In the genomic region with DNA sequence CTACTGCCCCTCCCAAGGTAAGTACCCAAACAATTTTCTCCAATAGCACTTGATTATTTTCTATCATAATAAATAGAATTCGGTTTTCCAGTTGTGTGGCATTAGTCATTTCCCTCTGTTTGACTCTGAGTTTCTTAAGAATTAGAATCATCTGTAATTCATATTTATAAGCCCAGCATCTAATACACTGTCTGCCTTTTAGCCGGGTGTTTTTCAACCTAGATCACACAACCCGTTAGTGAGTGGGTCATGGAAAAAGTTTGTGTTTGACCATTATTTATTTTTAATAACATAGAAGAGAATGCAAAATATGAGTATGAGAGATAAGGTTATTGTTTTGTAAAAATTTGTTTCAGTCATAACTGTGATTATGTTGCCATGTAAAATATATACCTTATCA, we compare ENCODE assay signal across 21 cellular contexts.
"Had no signal": no experiment of that assay in that cellular context is flagged by ENCODE, and none has a peak within 500 bp of the region (broad histone marks: within the 10 kb centered on the region; RNA-seq: fewer than 3 reads in every experiment).

No MANE protein-coding gene starts in this region.

- H3K4me3 ChIP-seq: cardiac muscle cell, heart right ventricle, lung, upper lobe of right lung had no signal

- ATAC-seq: activated CD4-positive, alpha-beta T cell treated with anti-CD3 and anti-CD28 coated beads for 36 hours; activated T-cell treated with anti-CD3 and anti-CD28 coated beads, Interleukin-2, amount 50 U/mL, for 4 hours; naive thymus-derived CD4-positive, alpha-beta T cell; right cardiac atrium; stimulated activated naive CD8-positive, alpha-beta T cell treated with anti-CD3 and anti-CD28 coated beads, Interleukin-15, Interleukin-2, amounts not matched to agents 100 U/mL and 50 U/mL, for 24 hours; upper lobe of right lung had no signal

- H3K27me3 ChIP-seq: cardiac muscle cell, heart right ventricle, upper lobe of right lung had no signal

- H2AFZ ChIP-seq: parathyroid adenoma had no signal

- H3K27ac ChIP-seq: cardiac muscle cell, parathyroid adenoma, upper lobe of right lung had no signal

- H3K79me2 ChIP-seq: parathyroid adenoma had no signal

- H3K9me3 ChIP-seq: heart right ventricle, upper lobe of right lung had no signal

- H3K9ac ChIP-seq: parathyroid adenoma had no signal

- DNase-seq: activated B cell treated with CpG ODN at 0.5 μM for 24 hours; activated CD4-positive, alpha-beta T cell treated with anti-CD3 and anti-CD28 coated beads for 36 hours; activated CD4-positive, alpha-beta T cell treated with anti-CD3 and anti-CD28 coated beads, Interleukin-2, amount 50 U/mL, for 4 hours; activated CD8-positive, alpha-beta memory T cell treated with anti-CD3 and anti-CD28 coated beads, Interleukin-2, amount 50 U/mL, for 48 hours; activated naive CD4-positive, alpha-beta T cell; activated naive CD8-positive, alpha-beta T cell treated with anti-CD3 and anti-CD28 coated beads for 36 hours; activated T-cell treated with anti-CD3 and anti-CD28 coated beads, Interleukin-2, amount 50 U/mL, for 4 hours; amniotic stem cell; effector CD8-positive, alpha-beta T cell; heart right ventricle; kidney; naive thymus-derived CD4-positive, alpha-beta T cell; right cardiac atrium; stimulated activated CD4-positive, alpha-beta T cell treated with anti-CD3 and anti-CD28 coated beads, Interleukin-12 subunit alpha, Interleukin-12 subunit beta, amount 100 ng/mL, for 4 hours; stimulated activated CD4-positive, alpha-beta T cell treated with anti-CD3 and anti-CD28 coated beads, Interleukin-4, amount 100 ng/mL, for 4 hours; stimulated activated naive CD8-positive, alpha-beta T cell treated with anti-CD3 and anti-CD28 coated beads, Interleukin-15, Interleukin-2, amounts not matched to agents 100 U/mL and 50 U/mL, for 24 hours; T-helper 9 cell; upper lobe of right lung had no signal

- H3K4me1 ChIP-seq: parathyroid adenoma, upper lobe of right lung had no signal

- H3K36me3 ChIP-seq: cardiac muscle cell, heart right ventricle, upper lobe of right lung had no signal
